In the genomic region with DNA sequence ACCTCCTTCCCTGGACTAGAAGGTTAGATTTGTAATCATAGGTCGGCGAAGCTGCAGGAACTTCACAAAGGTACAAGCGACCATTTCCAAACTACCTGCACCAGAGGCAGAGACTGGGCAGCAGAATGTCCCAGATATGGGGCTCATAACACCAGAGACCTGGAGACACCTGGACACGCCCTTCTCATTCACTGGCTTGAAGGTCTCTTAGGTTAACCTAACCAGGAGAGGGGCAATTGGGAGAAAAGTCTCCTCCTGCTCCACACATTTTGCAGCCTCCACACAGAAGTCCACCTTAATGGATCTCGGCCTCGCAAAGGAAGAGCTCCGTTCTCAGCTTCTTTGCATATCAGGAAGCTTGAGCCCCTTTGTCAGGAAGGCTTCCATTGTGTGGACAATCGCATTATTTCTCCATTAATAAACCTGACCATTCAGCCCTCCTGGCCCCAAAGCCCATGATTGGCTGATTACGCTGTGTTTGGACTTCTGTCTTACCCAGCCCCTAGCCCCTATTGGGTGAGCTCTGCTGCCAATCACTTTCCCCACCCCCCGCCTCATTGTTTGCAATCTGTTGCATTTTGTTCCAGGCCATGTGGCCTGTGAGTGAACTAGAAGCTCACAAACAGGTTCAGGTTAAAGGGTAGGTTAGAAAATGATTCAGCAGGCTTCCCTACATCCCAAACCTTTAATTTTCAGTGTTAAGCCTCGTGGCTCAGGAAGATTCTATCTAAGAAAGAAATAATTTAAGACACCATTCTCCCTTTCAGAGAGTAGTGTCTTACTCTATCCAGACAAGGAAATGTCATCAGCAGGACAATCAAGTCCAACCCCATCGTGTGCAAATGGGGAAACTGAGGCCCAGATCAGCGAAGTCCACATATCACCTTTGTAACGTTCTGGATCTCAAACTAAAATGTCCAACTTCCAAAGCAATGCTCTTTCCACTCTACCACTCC, we compare ENCODE assay signal across 8 cellular contexts. TPM values are rescaled to one million over a fixed set of nuclear protein-coding genes. Genes with fewer than 3 reads are reported as not detected.
DNase-seq lines count a peak whose midpoint lies in the region; ATAC-seq and TF ChIP-seq lines count a peak whose summit lies in the region.

No MANE protein-coding gene starts in this region.

- no peak overlapping the region for H2AFZ ChIP-seq in fibroblast of lung (ENCODE audit: low read length)

- no peaks in the 10 kb centered on the region for H3K4me1 ChIP-seq in fibroblast of lung (ENCODE audit: control insufficient read depth, extremely low read depth, insufficient read depth, low read length)

- no peaks in the 10 kb centered on the region for H3K79me2 ChIP-seq in fibroblast of lung (ENCODE audit: control insufficient read depth, insufficient read depth, low read length)

- H3K9me3 ChIP-seq in fibroblast of lung (ENCODE audit: control insufficient read depth, insufficient read depth, low read depth, low read length), result no peaks in the 10 kb centered on the region

- H3K36me3 ChIP-seq in fibroblast of lung (ENCODE audit: control insufficient read depth, insufficient read depth, low read length), result no peaks in the 10 kb centered on the region

- H3K27me3 ChIP-seq in fibroblast of lung (ENCODE audit: control insufficient read depth, insufficient read depth, low read length), result peaks cover 44% of the 10 kb centered on the region

- no peak overlapping the region for H3K4me2 ChIP-seq in fibroblast of lung (ENCODE audit: extremely low read depth, insufficient read depth, low read length)

- H3K27ac ChIP-seq in fibroblast of lung (ENCODE audit: insufficient read depth, low read length), result no peak overlapping the region

- TF ChIP-seq CTCF in fibroblast of lung (conservative IDR thresholded peaks at IDR 0.05 in 1 of 2, IDR thresholded peaks at IDR 0.05 in 1 of 2; ENCODE audit: low read depth in 1 of 2, low read length in 2 of 2) (no peak), omental fat pad (IDR thresholded peaks at IDR 0.05) (no peak)

- ATAC-seq in GM18858 (IDR thresholded peaks at IDR 0.05; ENCODE audit: unreplicated experiment), result no peak
- ATAC-seq in omental fat pad (ENCODE audit: low FRiP score), result no peak
- ATAC-seq in GM18873 (IDR thresholded peaks at IDR 0.05; ENCODE audit: low FRiP score, unreplicated experiment), result no peak

- no peak overlapping the region for H3K9ac ChIP-seq in fibroblast of lung (ENCODE audit: insufficient read depth, low read length)

- no peaks in the 10 kb centered on the region for H4K20me1 ChIP-seq in fibroblast of lung (ENCODE audit: control insufficient read depth, extremely low read depth, insufficient read depth, low read length)

- DNase-seq in HCEC 1CT (peak; percentile 43), NCI-H526 (lab: John Stamatoyannopoulos, UW) (peak; percentile 93 to 96), fibroblast of lung (ENCODE audit: low read depth in 2 of 2) (peak; percentile 66 to 79), putamen (ENCODE audit: low spot score) (peak; percentile 75), NOMO-1 (lab: John Stamatoyannopoulos, UW; ENCODE audit: unreplicated experiment in 2 of 2) (no peak), omental fat pad (ENCODE audit: low spot score) (no peak)

- no peak overlapping the region for H3K4me3 ChIP-seq in fibroblast of lung (replicated peaks in 1 of 4; ENCODE audit: control extremely low read depth in 1 of 4, insufficient read depth in 1 of 4, low read depth in 3 of 4, low read length in 4 of 4)

RNA-seq across cellular contexts. Expression of a gene that starts 2.8 kb away (rescaled TPM):
- total RNA-seq in fibroblast of lung, result under 0.01 and 0.26 TPM in 2 replicates
- 0.09 and 0.11 TPM in 2 replicates for polyA plus RNA-seq in fibroblast of lung
- polyA plus RNA-seq in fibroblast of lung (2012), result 0.13 and 0.14 TPM in 2 replicates
- 0.07 TPM in 1 of 2 replicates, not detected in the other for polyA minus RNA-seq in fibroblast of lung (ENCODE audit: low replicate concordance)
- total RNA-seq in omental fat pad, result 1 to 10 TPM in 1 of 4 donors, under 1 TPM in 1, not detected in 2; 0.31 to 1.3 TPM

RNA-seq across cellular contexts. Expression of a gene that starts 15.6 kb away (rescaled TPM):
- 19.5 and 20.3 TPM in 2 replicates for total RNA-seq in fibroblast of lung
- polyA plus RNA-seq in fibroblast of lung, result 9.7 and 17.2 TPM in 2 replicates
- polyA plus RNA-seq in fibroblast of lung (2012), result 7.2 and 10.5 TPM in 2 replicates
- 0.79 and 1.4 TPM in 2 replicates for polyA minus RNA-seq in fibroblast of lung (ENCODE audit: low replicate concordance)
- total RNA-seq in omental fat pad, result 10 to 100 TPM in 3 of 4 donors, 1 to 10 TPM in 1; 8.4 to 15.8 (median 13.1) TPM

RNA-seq across cellular contexts. Expression of a gene that starts 56.0 kb away (rescaled TPM):
- total RNA-seq in fibroblast of lung (1.0 and 1.2 TPM in 2 replicates), omental fat pad (10 to 100 TPM in 2 of 4 donors, 1 to 10 TPM in 1, under 1 TPM in 1; 0.95 to 75.9 (median 41.1) TPM)
- polyA plus RNA-seq in fibroblast of lung, result 0.90 and 4.5 TPM in 2 replicates
- polyA plus RNA-seq in fibroblast of lung (2012), result 0.89 and 3.9 TPM in 2 replicates
- polyA minus RNA-seq in fibroblast of lung (ENCODE audit: low replicate concordance), result 11.5 and 11.6 TPM in 2 replicates

Comparison
In these comparisons a context has a peak if more than half of its experiments do, and no peak if none do; other contexts are left out.
1. DNase-seq: peak in HCEC 1CT (single experiment), NCI-H526 (2 of 2), fibroblast of lung (2 of 2) and putamen (single experiment); none in NOMO-1 (0 of 2) and omental fat pad (single experiment).